8 cellular contexts compared by ENCODE assay signal in the genomic region with DNA sequence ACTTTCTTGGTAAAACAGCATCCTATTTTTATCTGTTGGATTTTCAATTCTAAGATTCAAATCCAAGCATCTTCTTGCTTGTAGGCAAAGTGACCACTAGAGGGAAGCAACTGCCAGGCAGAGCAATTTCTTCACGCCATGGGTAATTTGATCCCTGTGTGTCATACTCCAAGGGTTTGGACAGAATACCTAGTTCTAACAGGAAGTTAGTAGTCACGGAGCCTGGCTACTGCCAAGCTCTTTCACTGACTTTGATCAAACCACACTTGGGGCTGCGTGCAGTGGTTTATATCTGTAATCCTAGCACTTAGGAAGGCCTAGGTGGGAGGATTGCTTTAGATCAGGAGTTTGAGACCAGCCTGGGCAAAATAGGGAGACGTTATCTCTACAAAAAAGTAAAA.
A peak's percentile ranks its signal among the peaks of the same experiment; 100 is the strongest.
DNase-seq lines count a peak whose midpoint lies in the region; ATAC-seq and TF ChIP-seq lines count a peak whose summit lies in the region.

No MANE protein-coding gene starts in this region.

- no peaks in the 10 kb centered on the region for H3K9me3 Mint-ChIP-seq in activated naive CD4-positive, alpha-beta T cell treated with anti-CD3 and anti-CD28 coated beads for 36 hours
- no peaks in the 10 kb centered on the region for H3K9me3 Mint-ChIP-seq in activated naive CD4-positive, alpha-beta T cell treated with anti-CD3 and anti-CD28 coated beads, Interleukin-2, amount 10 ng/mL, durations not matched to agents 7 days and 5 days
- no peaks in the 10 kb centered on the region for H3K9me3 Mint-ChIP-seq in activated naive CD8-positive, alpha-beta T cell treated with anti-CD3 and anti-CD28 coated beads, Interleukin-2, amount 50 U/mL, for 24 hours

- peak overlapping the region; percentile 67 to 70 for H3K27ac ChIP-seq in uterus

- no peak overlapping the region for H3K27ac Mint-ChIP-seq in activated naive CD4-positive, alpha-beta T cell treated with anti-CD3 and anti-CD28 coated beads for 36 hours
- no peak overlapping the region for H3K27ac Mint-ChIP-seq in activated naive CD4-positive, alpha-beta T cell treated with anti-CD3 and anti-CD28 coated beads, Interleukin-2, amount 10 ng/mL, durations not matched to agents 7 days and 5 days
- H3K27ac Mint-ChIP-seq in activated naive CD8-positive, alpha-beta T cell treated with anti-CD3 and anti-CD28 coated beads, Interleukin-2, amount 50 U/mL, for 24 hours = no peak overlapping the region

- H3K4me1 Mint-ChIP-seq in activated naive CD4-positive, alpha-beta T cell treated with anti-CD3 and anti-CD28 coated beads for 36 hours (ENCODE audit: low read depth) = no peaks in the 10 kb centered on the region
- H3K4me1 Mint-ChIP-seq in activated naive CD4-positive, alpha-beta T cell treated with anti-CD3 and anti-CD28 coated beads, Interleukin-2, amount 10 ng/mL, durations not matched to agents 7 days and 5 days = no peaks in the 10 kb centered on the region
- H3K4me1 Mint-ChIP-seq in activated naive CD8-positive, alpha-beta T cell treated with anti-CD3 and anti-CD28 coated beads, Interleukin-2, amount 50 U/mL, for 24 hours = no peaks in the 10 kb centered on the region

- peaks cover 8% of the 10 kb centered on the region for H3K9me3 ChIP-seq in MG63
- no peaks in the 10 kb centered on the region for H3K9me3 ChIP-seq in uterus

- no peaks in the 10 kb centered on the region for H3K4me1 ChIP-seq in uterus

- peaks cover 10% of the 10 kb centered on the region for H3K27me3 Mint-ChIP-seq in activated naive CD4-positive, alpha-beta T cell treated with anti-CD3 and anti-CD28 coated beads for 36 hours (ENCODE audit: low read depth)
- H3K27me3 Mint-ChIP-seq in activated naive CD4-positive, alpha-beta T cell treated with anti-CD3 and anti-CD28 coated beads, Interleukin-2, amount 10 ng/mL, durations not matched to agents 7 days and 5 days = peaks cover 9% of the 10 kb centered on the region
- peaks cover 16% of the 10 kb centered on the region for H3K27me3 Mint-ChIP-seq in activated naive CD8-positive, alpha-beta T cell treated with anti-CD3 and anti-CD28 coated beads, Interleukin-2, amount 50 U/mL, for 24 hours

- H3K4me3 Mint-ChIP-seq in activated naive CD4-positive, alpha-beta T cell treated with anti-CD3 and anti-CD28 coated beads for 36 hours = no peak overlapping the region
- no peak overlapping the region for H3K4me3 Mint-ChIP-seq in activated naive CD4-positive, alpha-beta T cell treated with anti-CD3 and anti-CD28 coated beads, Interleukin-2, amount 10 ng/mL, durations not matched to agents 7 days and 5 days
- no peak overlapping the region for H3K4me3 Mint-ChIP-seq in activated naive CD8-positive, alpha-beta T cell treated with anti-CD3 and anti-CD28 coated beads, Interleukin-2, amount 50 U/mL, for 24 hours

- CTCF ChIA-PET in activated naive CD4-positive, alpha-beta T cell treated with anti-CD3 and anti-CD28 coated beads for 36 hours (lab: Charles Lee) = interaction anchor here (1.6 kb wide), 1 partner anchor 12 kb away, joined by 4 read pairs; no protein-coding TSS in a partner anchor
- CTCF ChIA-PET in activated naive CD4-positive, alpha-beta T cell treated with anti-CD3 and anti-CD28 coated beads, Interleukin-2, amount 10 ng/mL, durations not matched to agents 7 days and 5 days (lab: Charles Lee) = interaction anchor here (1.2 to 3.3 kb wide), 3 partner anchors 8 to 15 kb away, joined by 3 to 7 read pairs (median 3); no protein-coding TSS in a partner anchor

- no peaks in the 10 kb centered on the region for H3K36me3 ChIP-seq in MG63
- H3K36me3 ChIP-seq in uterus = no peaks in the 10 kb centered on the region

- H3K4me3 ChIP-seq in MG63 (no peak overlapping the region), lower leg skin (ENCODE audit: low read depth, poor library complexity, severe bottlenecking) (no peak overlapping the region), uterus (no peak overlapping the region)

- TF ChIP-seq POLR2A in lower leg skin (IDR thresholded peaks at IDR 0.05) (no peak), uterus (IDR thresholded peaks at IDR 0.05) (no peak)

- no peaks in the 10 kb centered on the region for H3K27me3 ChIP-seq in MG63
- no peaks in the 10 kb centered on the region for H3K27me3 ChIP-seq in uterus

- DNase-seq in activated naive CD4-positive, alpha-beta T cell treated with anti-CD3 and anti-CD28 coated beads for 36 hours = peak; percentile 16
- DNase-seq in activated naive CD4-positive, alpha-beta T cell treated with anti-CD3 and anti-CD28 coated beads, Interleukin-2, amount 10 ng/mL, durations not matched to agents 7 days and 5 days = no peak
- peak; percentile 93 for DNase-seq in MG63
- peak; percentile 26 for DNase-seq in OCI-M2 (lab: John Stamatoyannopoulos, UW; ENCODE audit: unreplicated experiment)
- peak; percentile 66 to 90 for DNase-seq in dermis microvascular lymphatic vessel endothelial cell (ENCODE audit: low read depth in 2 of 2)
- DNase-seq in lower leg skin (ENCODE audit: low spot score in 2 of 2) = peak; percentile 76 to 86
- peak; percentile 63 to 82 for DNase-seq in uterus
- no peak for DNase-seq in activated naive CD8-positive, alpha-beta T cell treated with anti-CD3 and anti-CD28 coated beads, Interleukin-2, amount 50 U/mL, for 24 hours

- intact Hi-C loops in activated naive CD4-positive, alpha-beta T cell treated with anti-CD3 and anti-CD28 coated beads for 36 hours (cut with micrococcal nuclease) = loop anchor here (5.0 kb wide), 5 partner anchors 906 to 1271 kb away; a partner anchor contains a TSS
- intact Hi-C loops in lower leg skin (cut with DNase I; ENCODE audit: low total_unique reads) = no loop called here
- intact Hi-C loops in uterus (cut with DNase I; ENCODE audit: low total_unique reads) = no loop called here

- no peaks in the 10 kb centered on the region for H3K36me3 Mint-ChIP-seq in activated naive CD4-positive, alpha-beta T cell treated with anti-CD3 and anti-CD28 coated beads for 36 hours (ENCODE audit: low read depth)
- H3K36me3 Mint-ChIP-seq in activated naive CD4-positive, alpha-beta T cell treated with anti-CD3 and anti-CD28 coated beads, Interleukin-2, amount 10 ng/mL, durations not matched to agents 7 days and 5 days = no peaks in the 10 kb centered on the region
- no peaks in the 10 kb centered on the region for H3K36me3 Mint-ChIP-seq in activated naive CD8-positive, alpha-beta T cell treated with anti-CD3 and anti-CD28 coated beads, Interleukin-2, amount 50 U/mL, for 24 hours (ENCODE audit: low read depth)

- no peak for ATAC-seq in activated naive CD8-positive, alpha-beta T cell treated with anti-CD3 and anti-CD28 coated beads, Interleukin-2, amount 50 U/mL, for 24 hours

- TF ChIP-seq CTCF in lower leg skin (IDR thresholded peaks at IDR 0.05) = peak in 1 of 3 donors; percentile 16
- TF ChIP-seq CTCF in uterus (IDR thresholded peaks at IDR 0.05) = peak; percentile 75 to 84 (median 78)

- 2 to 4% methylated on average over 4 of the region's 4 CpGs for WGBS in lower leg skin, 2 donors

Comparison
In these comparisons a context has a peak if more than half of its experiments do, and no peak if none do; other contexts are left out.
1. DNase-seq: peak in activated naive CD4-positive, alpha-beta T cell treated with anti-CD3 and anti-CD28 coated beads for 36 hours (single experiment), MG63 (single experiment), OCI-M2 (single experiment), dermis microvascular lymphatic vessel endothelial cell (2 of 2), lower leg skin (2 of 2) and uterus (2 of 2); none in activated naive CD4-positive, alpha-beta T cell treated with anti-CD3 and anti-CD28 coated beads, Interleukin-2, amount 10 ng/mL, durations not matched to agents 7 days and 5 days (single experiment) and activated naive CD8-positive, alpha-beta T cell treated with anti-CD3 and anti-CD28 coated beads, Interleukin-2, amount 50 U/mL, for 24 hours (single experiment).